In the genomic region with DNA sequence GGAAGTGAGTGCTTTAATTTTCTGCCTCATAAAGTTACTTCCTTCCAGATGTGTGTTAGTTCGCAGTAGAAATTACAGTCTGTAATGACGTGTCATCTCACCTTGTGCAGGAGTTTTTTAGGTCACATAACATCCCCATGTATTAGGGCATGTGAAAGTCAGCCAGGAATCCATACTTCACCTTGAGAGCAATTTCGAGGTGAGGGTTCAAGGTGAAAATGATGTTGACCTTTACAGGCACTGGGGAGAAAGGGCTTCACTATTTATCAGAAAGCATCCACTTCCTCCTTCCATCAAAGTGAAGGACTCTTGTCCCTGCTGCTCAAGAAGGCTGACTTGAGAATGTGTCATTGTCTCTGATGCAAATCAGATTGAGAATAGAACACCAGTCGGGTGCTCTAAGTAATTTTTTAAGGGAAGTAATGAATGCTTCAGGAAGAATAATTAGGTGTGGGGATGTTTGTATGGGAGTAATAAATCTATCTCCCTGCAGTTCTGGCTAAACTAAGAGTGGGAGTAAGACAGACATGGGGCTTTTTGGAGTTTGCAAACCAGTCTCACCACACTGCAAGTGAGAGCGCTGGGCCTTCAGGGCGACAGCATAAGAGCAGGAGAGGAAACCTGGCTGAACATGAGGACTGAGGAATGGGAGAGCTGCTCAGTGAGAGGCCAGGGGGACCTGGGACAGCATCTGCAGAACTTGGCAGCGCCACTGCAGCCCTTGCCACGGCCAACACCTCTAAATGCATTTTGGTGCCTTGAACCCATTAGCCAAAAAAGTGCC, we compare ENCODE assay signal across 12 cellular contexts.
DNase-seq lines count a peak whose midpoint lies in the region; ATAC-seq and TF ChIP-seq lines count a peak whose summit lies in the region.
"Had no signal": no experiment of that assay in that cellular context is flagged by ENCODE, and none has a peak within 500 bp of the region (broad histone marks: within the 10 kb centered on the region; RNA-seq: fewer than 3 reads in every experiment).

No MANE protein-coding gene starts in this region.

- no peak overlapping the region for H3K9ac ChIP-seq in endodermal cell (ENCODE audit: extremely low read depth, low read length, poor library complexity, severe bottlenecking)

- H3K27me3 Mint-ChIP-seq in endodermal cell (ENCODE audit: insufficient read depth): no peaks in the 10 kb centered on the region
- H3K27me3 Mint-ChIP-seq in glutamatergic neuron (ENCODE audit: unreplicated experiment): peaks cover 4% of the 10 kb centered on the region

- H3K27me3 ChIP-seq in endodermal cell (ENCODE audit: control insufficient read depth, insufficient read depth, low read length, poor library complexity, severe bottlenecking): no peaks in the 10 kb centered on the region
- H3K27me3 ChIP-seq: gastroesophageal sphincter had no signal

- H3K27ac Mint-ChIP-seq in endodermal cell (no peak overlapping the region), glutamatergic neuron (ENCODE audit: unreplicated experiment) (no peak overlapping the region)
- H3K27ac Mint-ChIP-seq: activated CD8-positive, alpha-beta T cell treated with anti-CD3 and anti-CD28 coated beads, Interleukin-2, amount 10 ng/mL, durations not matched to agents 7 days and 5 days had no signal

- no peaks in the 10 kb centered on the region for H3K36me3 Mint-ChIP-seq in endodermal cell (ENCODE audit: low read depth)
- H3K36me3 Mint-ChIP-seq in glutamatergic neuron (ENCODE audit: unreplicated experiment): no peaks in the 10 kb centered on the region

- no peak for TF ChIP-seq CTCF in endodermal cell (conservative IDR thresholded peaks at IDR 0.05)
- no peak for TF ChIP-seq CTCF in lower leg skin (IDR thresholded peaks at IDR 0.05)
- no peak for TF ChIP-seq CTCF in glutamatergic neuron (IDR thresholded peaks at IDR 0.05; ENCODE audit: partially characterized antibody, unreplicated experiment)

- DNase-seq in endodermal cell (peak; percentile 55), lower leg skin (ENCODE audit: low spot score in 2 of 2) (no peak), glutamatergic neuron (no peak), DMS 273 treated with DMSO at 0.1 percent for 48 hours (lab: John Stamatoyannopoulos, UW) (no peak), AG20443 (ENCODE audit: low spot score) (no peak)
- DNase-seq: activated CD8-positive, alpha-beta T cell treated with anti-CD3 and anti-CD28 coated beads, Interleukin-2, amount 10 ng/mL, durations not matched to agents 7 days and 5 days; Caco-2; NCI-H1092 treated with DMSO at 0.1 percent for 48 hours had no signal

- H3K27ac ChIP-seq in endodermal cell (ENCODE audit: low read depth, low read length): no peak overlapping the region
- H3K27ac ChIP-seq: gastroesophageal sphincter had no signal

- H3K4me3 ChIP-seq in endodermal cell (ENCODE audit: low read length): no peak overlapping the region
- H3K4me3 ChIP-seq in lower leg skin (ENCODE audit: low read depth, poor library complexity, severe bottlenecking): no peak overlapping the region
- H3K4me3 ChIP-seq: gastroesophageal sphincter had no signal

- no peaks in the 10 kb centered on the region for H3K9me3 Mint-ChIP-seq in endodermal cell
- peaks cover 3% of the 10 kb centered on the region for H3K9me3 Mint-ChIP-seq in glutamatergic neuron (ENCODE audit: unreplicated experiment)

- no peaks in the 10 kb centered on the region for H3K36me3 ChIP-seq in endodermal cell (ENCODE audit: control insufficient read depth, insufficient read depth, low read length)

- H3K4me3 Mint-ChIP-seq in endodermal cell (no peak overlapping the region), glutamatergic neuron (ENCODE audit: unreplicated experiment) (no peak overlapping the region)
- H3K4me3 Mint-ChIP-seq: activated CD8-positive, alpha-beta T cell treated with anti-CD3 and anti-CD28 coated beads, Interleukin-2, amount 10 ng/mL, durations not matched to agents 7 days and 5 days had no signal

- no peak for TF ChIP-seq POLR2A in lower leg skin (IDR thresholded peaks at IDR 0.05)

- no peaks in the 10 kb centered on the region for H3K9me3 ChIP-seq in endodermal cell (ENCODE audit: control insufficient read depth, low read length)
- H3K9me3 ChIP-seq: Caco-2, gastroesophageal sphincter had no signal

- 78 to 87% methylated on average over 3 to 8 of the region's 8 CpGs for WGBS in endodermal cell (ENCODE audit: insufficient coverage in 1 of 2, insufficient read length in 1 of 2), 2 experiments
- 62 to 72% methylated on average over 8 of the region's 8 CpGs for WGBS in lower leg skin, 2 donors

- H3K4me1 Mint-ChIP-seq in endodermal cell (no peaks in the 10 kb centered on the region), glutamatergic neuron (ENCODE audit: low read depth, unreplicated experiment) (peaks cover 5% of the 10 kb centered on the region)

- ATAC-seq in GM18517 (IDR thresholded peaks at IDR 0.05; ENCODE audit: unreplicated experiment) (peak; percentile 75), GM21423 (IDR thresholded peaks at IDR 0.05; ENCODE audit: unreplicated experiment) (peak; percentile 58), HG03095 (IDR thresholded peaks at IDR 0.05; ENCODE audit: unreplicated experiment) (peak; percentile 71)
- ATAC-seq: activated CD8-positive, alpha-beta T cell treated with anti-CD3 and anti-CD28 coated beads, Interleukin-2, amount 10 ng/mL, durations not matched to agents 7 days and 5 days; gastroesophageal sphincter had no signal

- intact Hi-C loops in lower leg skin (cut with DNase I; ENCODE audit: low total_unique reads): no loop called here

- H3K4me1 ChIP-seq in endodermal cell (ENCODE audit: control insufficient read depth, insufficient read depth, low read length): no peaks in the 10 kb centered on the region
- H3K4me1 ChIP-seq: Caco-2 had no signal
